ENCODE assay signal across 16 cellular contexts in the genomic region with DNA sequence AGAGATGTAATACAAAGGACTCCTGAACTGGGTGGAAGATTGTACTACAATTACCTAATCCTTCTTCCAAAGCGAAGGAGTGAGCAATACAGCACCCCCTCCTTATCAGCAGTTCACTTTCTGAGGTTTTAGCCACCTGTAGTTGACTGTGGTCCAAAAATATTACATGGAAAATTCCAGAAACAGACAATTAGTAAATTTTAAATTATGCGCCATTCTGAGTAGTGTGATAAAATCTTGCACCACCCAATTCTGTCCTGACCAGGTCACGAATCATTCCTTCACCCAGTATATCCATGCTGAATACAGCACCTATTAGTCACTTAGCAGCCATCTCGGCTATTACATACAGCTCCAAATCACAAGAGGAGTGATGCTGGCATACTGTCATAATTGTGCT. TPM values are rescaled to one million over a fixed set of nuclear protein-coding genes. Genes with fewer than 3 reads are reported as not detected.
DNase-seq lines count a peak whose midpoint lies in the region; ATAC-seq, FAIRE-seq and TF ChIP-seq lines count a peak whose summit lies in the region.
"Had no signal": no experiment of that assay in that cellular context is flagged by ENCODE, and none has a peak within 500 bp of the region (broad histone marks: within the 10 kb centered on the region; RNA-seq: fewer than 3 reads in every experiment).

No MANE protein-coding gene starts in this region.

- H3K4me3 ChIP-seq in AG04449 (ENCODE audit: low read depth, low read length) = no peak overlapping the region
- H3K4me3 ChIP-seq: SJCRH30 had no signal

- POLR2A ChIA-PET in AG04449 (lab: Yijun Ruan, JAX) = interaction anchor here (0.7 to 1.5 kb wide), 7 partner anchors 9 to 281 kb away, joined by 3 to 7 read pairs (median 5); a partner anchor contains a TSS

- ATAC-seq in foreskin keratinocyte = peak; percentile 84
- ATAC-seq in GM18868 (IDR thresholded peaks at IDR 0.05; ENCODE audit: unreplicated experiment) = no peak
- ATAC-seq in GM18498 (IDR thresholded peaks at IDR 0.05; ENCODE audit: unreplicated experiment) = no peak

- peak; percentile 94 for FAIRE-seq in HTR-8/SVneo (lab: Jason Lieb, UNC)
- FAIRE-seq: colon, islet of Langerhans had no signal

- H3K4me1 ChIP-seq in foreskin keratinocyte = peaks cover 27% of the 10 kb centered on the region
- H3K4me1 ChIP-seq: SJCRH30 had no signal

- H3K27me3 ChIP-seq in foreskin keratinocyte = no peaks in the 10 kb centered on the region
- H3K27me3 ChIP-seq: SJCRH30 had no signal

- no peak for TF ChIP-seq CTCF in AG04449 (IDR thresholded peaks at IDR 0.05; ENCODE audit: insufficient read depth, low read length, missing control alignments)
- TF ChIP-seq CTCF in foreskin keratinocyte (conservative IDR thresholded peaks at IDR 0.05) = no peak

- CTCF ChIA-PET in AG04449 (lab: Yijun Ruan, JAX) = interaction anchor here (0.6 to 16.5 kb wide), 6 partner anchors 9 to 280 kb away, joined by 3 to 533 read pairs (median 6); a partner anchor contains a TSS

- H3K27ac ChIP-seq in angular gyrus (ENCODE audit: low read depth, low read length) (peak overlapping the region; percentile 31), foreskin keratinocyte (no peak overlapping the region)
- H3K27ac ChIP-seq: KMS-11, SJCRH30 had no signal

- DNase-seq in AG04449 (ENCODE audit: low read depth, low spot score) = peak; percentile 60
- no peak for DNase-seq in HTR-8/SVneo (ENCODE audit: insufficient read length, low spot score)
- DNase-seq in foreskin keratinocyte = peak; percentile 91 to 93
- no peak for DNase-seq in NCI-H524 (lab: John Stamatoyannopoulos, UW)
- DNase-seq in HK-2 (ENCODE audit: unreplicated experiment) = no peak
- DNase-seq: activated naive CD4-positive, alpha-beta T cell treated with anti-CD3 and anti-CD28 coated beads, Interleukin-2, amount 50 U/mL, for 16 hours; NCI-H1694 treated with DMSO at 0.1 percent for 48 hours; NCI-H748 treated with DMSO at 0.1 percent for 48 hours; SJCRH30; stimulated activated CD4-positive, alpha-beta T cell treated with anti-CD3 and anti-CD28 coated beads, Interleukin-1b, Interleukin-23, amount 100 ng/mL, for 48 hours had no signal

RNA-seq across cellular contexts. Expression of a gene that starts 23.2 kb away (rescaled TPM):
- 25.1 and 26.6 TPM in 2 replicates for total RNA-seq in foreskin keratinocyte
- polyA plus RNA-seq in foreskin keratinocyte = 6.7 and 8.3 TPM in 2 replicates

RNA-seq across cellular contexts. Expression of a gene that starts 41.0 kb away (rescaled TPM):
- 35.3 and 38.9 TPM in 2 replicates for total RNA-seq in foreskin keratinocyte
- polyA plus RNA-seq in foreskin keratinocyte = 35.4 and 39.2 TPM in 2 replicates

Comparison
In these comparisons a context has a peak if more than half of its experiments do, and no peak if none do; other contexts are left out.
1. DNase-seq: peak in AG04449 (single experiment) and foreskin keratinocyte (2 of 2); none in HTR-8/SVneo (single experiment), NCI-H524 (0 of 2) and HK-2 (single experiment).